ENCODE assay signal across 1 cellular context in genomic region chr5:140111043-140111858, GRCh38.
TF ChIP-seq lines count a peak whose summit lies in the region.

No MANE protein-coding gene starts in this region.

TF ChIP-seq in IMR-90, 13 proteins besides CTCF, POLR2A, EP300 and RAD21:
- TF ChIP-seq CEBPB (IDR thresholded peaks at IDR 0.05; ENCODE audit: low read depth, low read length) (no peak), ELK1 (IDR thresholded peaks at IDR 0.05; ENCODE audit: borderline replicate concordance, low read depth, low read length) (no peak), MAZ (IDR thresholded peaks at IDR 0.05; ENCODE audit: borderline replicate concordance, low read depth, low read length) (no peak)
